In the genomic region with DNA sequence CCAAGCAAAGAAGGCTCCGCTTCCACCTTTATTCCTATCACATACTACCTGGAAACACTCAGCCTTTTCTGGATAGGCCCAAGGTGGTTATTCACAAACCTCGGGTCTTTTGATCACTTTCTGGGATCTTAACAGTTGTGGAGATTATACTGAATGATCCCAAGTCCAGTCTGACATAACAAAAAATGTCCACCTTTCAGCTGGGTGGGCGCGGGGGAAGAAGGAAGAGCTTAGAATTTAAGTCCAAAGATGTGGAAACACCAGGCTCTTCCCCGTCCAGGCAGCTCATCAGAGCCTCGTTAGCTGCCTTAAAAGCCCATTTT, we compare ENCODE assay signal across 8 cellular contexts. TPM values are rescaled to one million over a fixed set of nuclear protein-coding genes. Genes with fewer than 3 reads are reported as not detected.
A peak's percentile ranks its signal among the peaks of the same experiment; 100 is the strongest.
DNase-seq lines count a peak whose midpoint lies in the region; ATAC-seq and TF ChIP-seq lines count a peak whose summit lies in the region.

No MANE protein-coding gene starts in this region.

- peak overlapping the region; percentile 83 for H3K9ac ChIP-seq in fibroblast of lung (ENCODE audit: insufficient read depth, low read length)

- intact Hi-C loops in Panc1 (cut with micrococcal nuclease; ENCODE audit: unreplicated experiment) (no loop called here), sigmoid colon (cut with DNase I) (loop anchor here (5.0 to 10.0 kb wide), 2 partner anchors 127 to 255 kb away; a partner anchor contains a TSS)

- WGBS in sigmoid colon, 2 donors = 10 to 21% methylated on average over 6 of the region's 6 CpGs

- no peaks in the 10 kb centered on the region for H3K9me2 ChIP-seq in GM23338 (ENCODE audit: insufficient read depth)

- no peaks in the 10 kb centered on the region for H3K9me3 ChIP-seq in Panc1 (ENCODE audit: control insufficient read depth, insufficient read depth, low read depth, low read length)
- no peaks in the 10 kb centered on the region for H3K9me3 ChIP-seq in fibroblast of lung (ENCODE audit: control insufficient read depth, insufficient read depth, low read depth, low read length)
- H3K9me3 ChIP-seq in sigmoid colon = no peaks in the 10 kb centered on the region

- H3K36me3 ChIP-seq in GM23338 (ENCODE audit: insufficient read depth) = no peaks in the 10 kb centered on the region
- no peaks in the 10 kb centered on the region; the same call in 1 of the 2 replicates for H3K36me3 ChIP-seq in Panc1 (ENCODE audit: control insufficient read depth, insufficient read depth, low read length)
- H3K36me3 ChIP-seq in fibroblast of lung (ENCODE audit: control insufficient read depth, insufficient read depth, low read length) = no peaks in the 10 kb centered on the region
- H3K36me3 ChIP-seq in sigmoid colon = no peaks in the 10 kb centered on the region

- H3K27ac Mint-ChIP-seq in GM23338 = no peak overlapping the region

- peaks cover 38% of the 10 kb centered on the region for H3K4me1 ChIP-seq in GM23338 (ENCODE audit: insufficient read depth)
- peaks cover 5% of the 10 kb centered on the region; the same call in 1 of the 2 replicates for H3K4me1 ChIP-seq in Panc1 (ENCODE audit: control insufficient read depth, insufficient read depth, low read length)
- H3K4me1 ChIP-seq in fibroblast of lung (ENCODE audit: control insufficient read depth, extremely low read depth, insufficient read depth, low read length) = peaks cover 6% of the 10 kb centered on the region
- H3K4me1 ChIP-seq in sigmoid colon = peaks cover 0 to 9% (median 3%) of the 10 kb centered on the region in 4 donors

- peaks cover 17% of the 10 kb centered on the region; the same call in 2 of the 3 replicates for H3K4me1 Mint-ChIP-seq in GM23338

- H3K27me3 ChIP-seq in GM23338 (ENCODE audit: insufficient read depth) (peaks cover 73% of the 10 kb centered on the region), Panc1 (ENCODE audit: control insufficient read depth, insufficient read depth, low read length) (no peaks in the 10 kb centered on the region; the same call in 1 of the 2 replicates), fibroblast of lung (ENCODE audit: control insufficient read depth, insufficient read depth, low read length) (peaks cover 7% of the 10 kb centered on the region), sigmoid colon (peaks cover 3 to 38% (median 19%) of the 10 kb centered on the region in 3 donors)

- H3K79me2 ChIP-seq in GM23338 (replicated peaks; ENCODE audit: insufficient read depth) (no peaks in the 10 kb centered on the region), fibroblast of lung (ENCODE audit: control insufficient read depth, insufficient read depth, low read length) (no peaks in the 10 kb centered on the region)

- peaks cover 55% of the 10 kb centered on the region for H3K27me3 Mint-ChIP-seq in GM23338 (ENCODE audit: insufficient read depth, low read depth, poor library complexity)

- H3K27ac ChIP-seq in GM23338 (ENCODE audit: low read depth) = no peak overlapping the region
- peak overlapping the region; percentile 89 for H3K27ac ChIP-seq in Panc1 (ENCODE audit: low read length)
- peak overlapping the region; percentile 75 for H3K27ac ChIP-seq in fibroblast of lung (ENCODE audit: insufficient read depth, low read length)
- H3K27ac ChIP-seq in sigmoid colon = peak overlapping the region; percentile 83 to 88 (median 86)

- DNase-seq in GM23338 (ENCODE audit: low spot score) (peak; percentile 15), Panc1 (ENCODE audit: low read depth, low spot score) (no peak), fibroblast of lung (ENCODE audit: low read depth in 2 of 2) (no peak), sigmoid colon (no peak), NOMO-1 treated with DMSO at 0.1 percent for 48 hours (lab: John Stamatoyannopoulos, UW; ENCODE audit: unreplicated experiment) (no peak), hepatic stellate cell (ENCODE audit: low spot score) (no peak), GM03348 (ENCODE audit: low spot score) (no peak)

- TF ChIP-seq EP300 in sigmoid colon (IDR thresholded peaks at IDR 0.05) = no peak

- in situ Hi-C loops in Panc1 (cut with HindIII; ENCODE audit: low pct_unique_long_range_greater_than_20kb, low sequenced_read_pairs) = no loop called here

- CTCF ChIA-PET in Panc1 (lab: Charles Lee) = no interaction called here

- no peaks in the 10 kb centered on the region for H4K20me1 ChIP-seq in GM23338 (replicated peaks; ENCODE audit: insufficient read depth)
- H4K20me1 ChIP-seq in fibroblast of lung (ENCODE audit: control insufficient read depth, extremely low read depth, insufficient read depth, low read length) = no peaks in the 10 kb centered on the region

- POLR2A ChIA-PET in Panc1 (lab: Charles Lee) = no interaction called here

- H3K4me2 ChIP-seq in GM23338 = peak overlapping the region; percentile 92
- peak overlapping the region; percentile 91 for H3K4me2 ChIP-seq in fibroblast of lung (ENCODE audit: extremely low read depth, insufficient read depth, low read length)

- peaks cover 16% of the 10 kb centered on the region for H3F3A ChIP-seq in GM23338 (replicated peaks; ENCODE audit: low read depth)

- BruUV-seq in Panc1 (replicated peaks; lab: Mats Ljungman, UMichigan) = no TSS peak

- no peak for TF ChIP-seq POLR2A in sigmoid colon (IDR thresholded peaks at IDR 0.05)

- H3K4me3 Mint-ChIP-seq in GM23338 = peak overlapping the region; percentile 82

- H3K9me3 Mint-ChIP-seq in GM23338 = peaks cover 2% of the 10 kb centered on the region; the same call in 1 of the 3 replicates

- peak; percentile 23; the same call in 1 of the 3 replicates for ATAC-seq in GM23338
- no peak for ATAC-seq in Panc1
- no peak for ATAC-seq in GM18868 (IDR thresholded peaks at IDR 0.05; ENCODE audit: unreplicated experiment)

- H2AFZ ChIP-seq in GM23338 = peak overlapping the region; percentile 96
- peak overlapping the region; percentile 91 for H2AFZ ChIP-seq in fibroblast of lung (ENCODE audit: low read length)

- H3K4me3 ChIP-seq in GM23338 (peak overlapping the region; percentile 71), Panc1 (ENCODE audit: low read depth in 2 of 2, low read length in 2 of 2) (peak overlapping the region; percentile 66 to 75), fibroblast of lung (replicated peaks in 1 of 4; ENCODE audit: control extremely low read depth in 1 of 4, insufficient read depth in 1 of 4, low read depth in 3 of 4, low read length in 4 of 4) (peak overlapping the region; percentile 55 to 80 (median 62)), sigmoid colon (peak overlapping the region; percentile 58 to 80 (median 67))

- no peaks in the 10 kb centered on the region for H3K36me3 Mint-ChIP-seq in GM23338 (ENCODE audit: low read depth)

- no peak for TF ChIP-seq CTCF in GM23338 (conservative IDR thresholded peaks at IDR 0.05; ENCODE audit: low read depth in 2 of 2)
- TF ChIP-seq CTCF in Panc1 (IDR thresholded peaks at IDR 0.05) = no peak
- TF ChIP-seq CTCF in fibroblast of lung (conservative IDR thresholded peaks at IDR 0.05 in 1 of 2, IDR thresholded peaks at IDR 0.05 in 1 of 2; ENCODE audit: low read depth in 1 of 2, low read length in 2 of 2) = no peak
- TF ChIP-seq CTCF in sigmoid colon (IDR thresholded peaks at IDR 0.05) = no peak

TF ChIP-seq in GM23338, 12 proteins besides CTCF, POLR2A, EP300 and RAD21:
- TF ChIP-seq, protein P1, sequence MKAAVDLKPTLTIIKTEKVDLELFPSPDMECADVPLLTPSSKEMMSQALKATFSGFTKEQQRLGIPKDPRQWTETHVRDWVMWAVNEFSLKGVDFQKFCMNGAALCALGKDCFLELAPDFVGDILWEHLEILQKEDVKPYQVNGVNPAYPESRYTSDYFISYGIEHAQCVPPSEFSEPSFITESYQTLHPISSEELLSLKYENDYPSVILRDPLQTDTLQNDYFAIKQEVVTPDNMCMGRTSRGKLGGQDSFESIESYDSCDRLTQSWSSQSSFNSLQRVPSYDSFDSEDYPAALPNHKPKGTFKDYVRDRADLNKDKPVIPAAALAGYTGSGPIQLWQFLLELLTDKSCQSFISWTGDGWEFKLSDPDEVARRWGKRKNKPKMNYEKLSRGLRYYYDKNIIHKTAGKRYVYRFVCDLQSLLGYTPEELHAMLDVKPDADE (IDR thresholded peaks at IDR 0.05) = no peak

RNA-seq across cellular contexts. Expression of a gene that starts 0.3 kb away (rescaled TPM):
- 2.7 TPM in 1 of 2 replicates, not detected in the other for total RNA-seq in GM23338 (2014; rRNA removed; shearing (Covaris generic))
- polyA plus RNA-seq in GM23338 (2016; fragmentation: Nextera tagmentation; extraction: Ambion mirVana) (3.8 and 4.1 TPM in 2 replicates), fibroblast of lung (3.3 and 4.6 TPM in 2 replicates), sigmoid colon (10 to 100 TPM in 2 of 3 donors, 1 to 10 TPM in 1; 4.8 to 13.8 (median 12.9) TPM)
- total RNA-seq in Panc1 (2021; ENCODE audit: unreplicated experiment) (7.2 TPM), fibroblast of lung (1.8 and 3.0 TPM in 2 replicates), sigmoid colon (1 to 10 TPM in 3 of 4 donors, not detected in 1; 1.2 to 3.3 (median 2.9) TPM)
- 5.8 TPM for polyA plus RNA-seq in Panc1 (2012; ENCODE audit: insufficient read length)
- polyA plus RNA-seq in fibroblast of lung (2012) = 3.8 and 8.1 TPM in 2 replicates
- not detected in 2 replicates for polyA minus RNA-seq in fibroblast of lung (ENCODE audit: low replicate concordance)

RNA-seq across cellular contexts. Expression of a gene that starts 15.1 kb away (rescaled TPM):
- not detected in 2 replicates for total RNA-seq in GM23338 (2014; rRNA removed; shearing (Covaris generic))
- polyA plus RNA-seq in GM23338 (2016; fragmentation: Nextera tagmentation; extraction: Ambion mirVana) (0.23 TPM in 1 of 2 replicates, not detected in the other), fibroblast of lung (not detected in 2 replicates), sigmoid colon (under 1 TPM in 1 of 3 donors, not detected in 2; 0.01 TPM)
- total RNA-seq in Panc1 (2021; ENCODE audit: unreplicated experiment) (not detected), fibroblast of lung (under 0.01 TPM in 1 of 2 replicates, not detected in the other), sigmoid colon (not detected)
- not detected for polyA plus RNA-seq in Panc1 (2012; ENCODE audit: insufficient read length)
- not detected in 2 replicates for polyA plus RNA-seq in fibroblast of lung (2012)
- not detected in 2 replicates for polyA minus RNA-seq in fibroblast of lung (ENCODE audit: low replicate concordance)
